Comparison of ENCODE assay signal across 9 cellular contexts in the genomic region with DNA sequence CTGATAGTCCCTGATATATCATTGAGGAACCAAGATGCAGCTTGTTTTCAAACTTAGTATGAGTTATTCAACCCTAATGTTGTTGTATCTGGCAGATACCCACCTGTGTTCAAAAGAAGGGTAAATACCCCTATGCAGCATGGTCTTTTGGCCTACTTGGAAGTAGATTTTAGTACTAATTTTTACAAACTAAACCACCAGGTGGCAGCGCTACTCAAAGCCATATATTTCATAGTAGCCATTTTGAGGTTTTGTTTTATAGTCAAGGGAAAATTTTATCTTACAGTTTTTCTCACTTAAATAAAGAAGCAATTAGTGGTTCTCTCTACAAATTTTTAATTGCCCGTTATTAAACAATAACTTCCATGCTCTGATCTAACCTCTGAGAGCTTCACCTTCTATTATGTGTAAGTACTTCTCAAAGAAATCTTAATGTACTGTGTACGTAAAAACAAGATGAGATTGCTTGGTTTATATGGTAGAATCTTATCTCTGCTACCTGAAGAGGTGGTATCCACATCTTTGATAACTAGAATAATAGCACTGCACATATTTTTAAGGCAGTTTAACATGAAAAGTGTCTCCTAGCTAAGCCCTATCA. TPM values are rescaled to one million over a fixed set of nuclear protein-coding genes. Genes with fewer than 3 reads are reported as not detected.
DNase-seq lines count a peak whose midpoint lies in the region; ATAC-seq and TF ChIP-seq lines count a peak whose summit lies in the region.
"Had no signal": no experiment of that assay in that cellular context is flagged by ENCODE, and none has a peak within 500 bp of the region (broad histone marks: within the 10 kb centered on the region; RNA-seq: fewer than 3 reads in every experiment).

No MANE protein-coding gene starts in this region.

- peak; percentile 59 for ATAC-seq in HG03439 (IDR thresholded peaks at IDR 0.05; ENCODE audit: unreplicated experiment)

- no peak overlapping the region for H3K4me3 ChIP-seq in fibroblast of villous mesenchyme (ENCODE audit: low read depth, low read length)

- peak; percentile 63 for TF ChIP-seq CTCF in fibroblast of villous mesenchyme (IDR thresholded peaks at IDR 0.05; ENCODE audit: insufficient read depth, low read depth, low read length)

- peak; percentile 67 for DNase-seq in activated effector memory CD4-positive, alpha-beta T cell treated with anti-CD3 and anti-CD28 coated beads, Interleukin-2, amount 50 U/mL, for 16 hours
- DNase-seq in activated effector memory CD4-positive, alpha-beta T cell treated with Interleukin-2 at 50 U/mL for 16 hours, result no peak
- DNase-seq in NCI-H69 (lab: John Stamatoyannopoulos, UW) (peak; percentile 49), fibroblast of villous mesenchyme (ENCODE audit: low read depth) (peak; percentile 68), pulmonary artery endothelial cell (ENCODE audit: low read depth, low spot score) (peak; percentile 10), epidermal melanocyte (ENCODE audit: insufficient read length, low spot score) (no peak)
- peak; percentile 8 for DNase-seq in activated CD8-positive, alpha-beta memory T cell treated with anti-CD3 and anti-CD28 coated beads, Interleukin-2, amount 50 U/mL, for 24 hours (ENCODE audit: extremely low read depth)
- DNase-seq: left cardiac atrium had no signal

RNA-seq across cellular contexts. Expression of a gene that starts 31.5 kb away (rescaled TPM):
- total RNA-seq in fibroblast of villous mesenchyme, result 6.1 and 8.2 TPM in 2 replicates
- 4.3 and 6.3 TPM in 2 replicates for total RNA-seq in pulmonary artery endothelial cell

Comparison
In these comparisons a context has a peak if more than half of its experiments do, and no peak if none do; other contexts are left out.
1. DNase-seq: peak in activated effector memory CD4-positive, alpha-beta T cell treated with anti-CD3 and anti-CD28 coated beads, Interleukin-2, amount 50 U/mL, for 16 hours (single experiment), NCI-H69 (single experiment), activated CD8-positive, alpha-beta memory T cell treated with anti-CD3 and anti-CD28 coated beads, Interleukin-2, amount 50 U/mL, for 24 hours (single experiment), fibroblast of villous mesenchyme (single experiment) and pulmonary artery endothelial cell (single experiment); none in activated effector memory CD4-positive, alpha-beta T cell treated with Interleukin-2 at 50 U/mL for 16 hours (single experiment) and epidermal melanocyte (single experiment).